ENCODE assay signal across 22 cellular contexts in genomic region chr3:189303584-189303983, GRCh38.
DNase-seq lines count a peak whose midpoint lies in the region; TF ChIP-seq lines count a peak whose summit lies in the region.
"Had no signal": no experiment of that assay in that cellular context is flagged by ENCODE, and none has a peak within 500 bp of the region (broad histone marks: within the 10 kb centered on the region; RNA-seq: fewer than 3 reads in every experiment).

No MANE protein-coding gene starts in this region.

- H3K27me3 ChIP-seq in breast epithelium (no peaks in the 10 kb centered on the region), iPS-20b (ENCODE audit: insufficient read depth, low read length) (no peaks in the 10 kb centered on the region), uterus (no peaks in the 10 kb centered on the region)
- H3K27me3 ChIP-seq: tibial artery had no signal

- H3K9me3 ChIP-seq in breast epithelium (no peaks in the 10 kb centered on the region), iPS-20b (ENCODE audit: insufficient read depth, low read depth, low read length) (no peaks in the 10 kb centered on the region), uterus (no peaks in the 10 kb centered on the region)
- H3K9me3 ChIP-seq: lower lobe of right lung, tibial artery had no signal

- no peak for DNase-seq in MCF 10A (ENCODE audit: unreplicated experiment)
- no peak for DNase-seq in breast epithelium (ENCODE audit: low spot score in 2 of 2)
- DNase-seq in RPMI7951 (ENCODE audit: low read depth) = peak; percentile 45
- DNase-seq in uterus = no peak
- DNase-seq in posterior vena cava (ENCODE audit: low spot score) = no peak
- DNase-seq in effector CD8-positive, alpha-beta T cell (lab: John Stamatoyannopoulos, UW) = no peak
- DNase-seq in activated effector memory CD4-positive, alpha-beta T cell treated with anti-CD3 and anti-CD28 coated beads, Interleukin-2, amount 50 U/mL, for 16 hours = no peak
- DNase-seq: activated T-cell treated with anti-CD3 and anti-CD28 coated beads, Interleukin-2, amount 50 U/mL, for 48 hours; anterior cingulate cortex; EL; kidney; NCI-H1694; RPMI8226; stimulated activated CD4-positive, alpha-beta T cell treated with anti-CD3 and anti-CD28 coated beads, Interleukin-15, amount 100 ng/mL, for 24 hours; tibial artery had no signal

- H3K4me1 Mint-ChIP-seq in MCF 10A (ENCODE audit: insufficient read depth, unreplicated experiment) = peaks cover 57% of the 10 kb centered on the region

- H3K4me3 Mint-ChIP-seq in MCF 10A (ENCODE audit: unreplicated experiment) = peak overlapping the region; percentile 65
- H3K4me3 Mint-ChIP-seq: dendritic cell treated with granulocyte-macrophage colony-stimulating factor and Interleukin-4, amounts not matched to agents 40 ng/mL and 50 ng/mL, for 4 days; neural crest cell; stimulated activated naive CD8-positive, alpha-beta T cell treated with anti-CD3 and anti-CD28 coated beads, Interleukin-15, Interleukin-2, amounts not matched to agents 100 ng/mL and 50 ng/mL, for 24 hours had no signal

- no peaks in the 10 kb centered on the region for H3K27me3 Mint-ChIP-seq in MCF 10A (ENCODE audit: insufficient read depth, unreplicated experiment)
- H3K27me3 Mint-ChIP-seq: dendritic cell treated with granulocyte-macrophage colony-stimulating factor and Interleukin-4, amounts not matched to agents 40 ng/mL and 50 ng/mL, for 4 days; stimulated activated naive CD8-positive, alpha-beta T cell treated with anti-CD3 and anti-CD28 coated beads, Interleukin-15, Interleukin-2, amounts not matched to agents 100 ng/mL and 50 ng/mL, for 24 hours had no signal

- no peak overlapping the region for H3K9ac ChIP-seq in iPS-20b (ENCODE audit: low read depth, low read length)
- H3K9ac ChIP-seq: KMS-11 had no signal

- no peak for TF ChIP-seq CTCF in MCF 10A (IDR thresholded peaks at IDR 0.05; ENCODE audit: unreplicated experiment)
- no peak for TF ChIP-seq CTCF in breast epithelium (IDR thresholded peaks at IDR 0.05)
- no peak for TF ChIP-seq CTCF in uterus (IDR thresholded peaks at IDR 0.05)

- no peak for TF ChIP-seq POLR2A in breast epithelium (IDR thresholded peaks at IDR 0.05)
- no peak for TF ChIP-seq POLR2A in uterus (IDR thresholded peaks at IDR 0.05)

- CTCF ChIA-PET in MCF 10A (lab: Yijun Ruan, JAX) = interaction anchor here (0.6 to 7.3 kb wide), 3 partner anchors 27 to 442 kb away, joined by 3 to 94 read pairs (median 4); no protein-coding TSS in a partner anchor

- H3K36me3 ChIP-seq in breast epithelium (no peaks in the 10 kb centered on the region), iPS-20b (ENCODE audit: insufficient read depth, low read depth, low read length) (no peaks in the 10 kb centered on the region), uterus (no peaks in the 10 kb centered on the region)
- H3K36me3 ChIP-seq: lower lobe of right lung, tibial artery had no signal

- H3K4me3 ChIP-seq in breast epithelium (no peak overlapping the region), iPS-20b (ENCODE audit: low read length) (no peak overlapping the region), uterus (no peak overlapping the region)
- H3K4me3 ChIP-seq: lower lobe of right lung, tibial artery had no signal

- H3K4me1 ChIP-seq in breast epithelium (no peaks in the 10 kb centered on the region), iPS-20b (ENCODE audit: insufficient read depth, low read length) (peaks cover 21% of the 10 kb centered on the region), uterus (no peaks in the 10 kb centered on the region)
- H3K4me1 ChIP-seq: lower lobe of right lung had no signal

- peak overlapping the region; percentile 99 for H3K27ac Mint-ChIP-seq in MCF 10A (ENCODE audit: low read depth, unreplicated experiment)
- H3K27ac Mint-ChIP-seq: dendritic cell treated with granulocyte-macrophage colony-stimulating factor and Interleukin-4, amounts not matched to agents 40 ng/mL and 50 ng/mL, for 4 days had no signal

- no peak overlapping the region for H3K27ac ChIP-seq in breast epithelium
- H3K27ac ChIP-seq in iPS-20b (ENCODE audit: low read length) = peak overlapping the region; percentile 33
- peak overlapping the region; percentile 72 to 76 for H3K27ac ChIP-seq in uterus
- H3K27ac ChIP-seq: KMS-11 had no signal

- POLR2A ChIA-PET in MCF 10A (lab: Yijun Ruan, JAX) = interaction anchor here (0.7 to 17.4 kb wide), 12 partner anchors 12 to 645 kb away, joined by 3 to 495 read pairs (median 16); no protein-coding TSS in a partner anchor

- no peaks in the 10 kb centered on the region for H3K9me3 Mint-ChIP-seq in MCF 10A (ENCODE audit: unreplicated experiment)
- H3K9me3 Mint-ChIP-seq: activated naive CD4-positive, alpha-beta T cell treated with anti-CD3 and anti-CD28 coated beads, Interleukin-2, amount 50 U/mL, for 72 hours; dendritic cell treated with granulocyte-macrophage colony-stimulating factor and Interleukin-4, amounts not matched to agents 40 ng/mL and 50 ng/mL, for 4 days; stimulated activated naive CD8-positive, alpha-beta T cell treated with anti-CD3 and anti-CD28 coated beads, Interleukin-15, Interleukin-2, amounts not matched to agents 100 ng/mL and 50 ng/mL, for 24 hours had no signal

- intact Hi-C loops in MCF 10A (cut with micrococcal nuclease) (no loop called here), breast epithelium (cut with DNase I; ENCODE audit: low total_unique reads) (no loop called here), uterus (cut with DNase I; ENCODE audit: low total_unique reads) (no loop called here), posterior vena cava (cut with DNase I) (no loop called here)

- no peaks in the 10 kb centered on the region for H3K36me3 Mint-ChIP-seq in MCF 10A (ENCODE audit: insufficient read depth, unreplicated experiment)

- no TSS peak for BruUV-seq in MCF 10A (replicated peaks; lab: Mats Ljungman, UMichigan)

Comparison
In these comparisons a context has a peak if more than half of its experiments do, and no peak if none do; other contexts are left out.
1. H3K27ac ChIP-seq: peak in iPS-20b (single experiment) and uterus (2 of 2); none in breast epithelium (0 of 2).